29 cellular contexts compared by ENCODE assay signal in genomic region chr1:84509029-84509428, GRCh38.
"Had no signal": no experiment of that assay in that cellular context is flagged by ENCODE, and none has a peak within 500 bp of the region (broad histone marks: within the 10 kb centered on the region; RNA-seq: fewer than 3 reads in every experiment).

No MANE protein-coding gene starts in this region.

- H3K27me3 ChIP-seq: colonic mucosa, dorsolateral prefrontal cortex, esophagus muscularis mucosa, esophagus squamous epithelium, foreskin keratinocyte, gastrocnemius medialis, gastroesophageal sphincter, heart left ventricle, heart right ventricle had no signal

- FAIRE-seq: colon, endometrium, endothelial cell of umbilical vein, frontal cortex had no signal

- H3K36me3 ChIP-seq: colonic mucosa, esophagus muscularis mucosa, esophagus squamous epithelium, gastrocnemius medialis, gastroesophageal sphincter had no signal

- H3K4me3 ChIP-seq: colonic mucosa, coronary artery, dorsolateral prefrontal cortex, esophagus muscularis mucosa, esophagus squamous epithelium, gastrocnemius medialis, gastroesophageal sphincter, heart left ventricle, heart right ventricle had no signal

- H3K27me3 Mint-ChIP-seq: dendritic cell treated with granulocyte-macrophage colony-stimulating factor and Interleukin-4, amounts not matched to agents 40 ng/mL and 50 ng/mL, for 4 days; effector memory CD8-positive, alpha-beta T cell had no signal

- H3K4me3 Mint-ChIP-seq: dendritic cell treated with granulocyte-macrophage colony-stimulating factor and Interleukin-4, amounts not matched to agents 40 ng/mL and 50 ng/mL, for 4 days; effector memory CD8-positive, alpha-beta T cell; endodermal cell had no signal

- H3K9me3 ChIP-seq: colonic mucosa, esophagus squamous epithelium, gastrocnemius medialis had no signal

- H3K27ac Mint-ChIP-seq: dendritic cell treated with granulocyte-macrophage colony-stimulating factor and Interleukin-4, amounts not matched to agents 40 ng/mL and 50 ng/mL, for 4 days; effector memory CD8-positive, alpha-beta T cell; endodermal cell had no signal

- ATAC-seq: effector memory CD8-positive, alpha-beta T cell; esophagus mucosa; foreskin keratinocyte; gastrocnemius medialis; gastroesophageal sphincter; heart left ventricle; heart right ventricle had no signal

- H3K4me1 ChIP-seq: colonic mucosa had no signal

- H3K27ac ChIP-seq: colonic mucosa, coronary artery, dorsolateral prefrontal cortex, epithelial cell of prostate, esophagus muscularis mucosa, esophagus squamous epithelium, foreskin keratinocyte, gastrocnemius medialis, gastroesophageal sphincter, heart left ventricle, heart right ventricle had no signal

- H3K9me3 Mint-ChIP-seq: effector memory CD8-positive, alpha-beta T cell had no signal

- DNase-seq: colonic mucosa; cortex of kidney; dermis blood vessel endothelial cell; dorsolateral prefrontal cortex; effector CD4-positive, alpha-beta T cell; effector CD8-positive, alpha-beta T cell; effector memory CD4-positive, alpha-beta T cell; effector memory CD8-positive, alpha-beta T cell; endodermal cell; erythroblast; esophagus squamous epithelium; foreskin fibroblast; foreskin keratinocyte; foreskin melanocyte; gastrocnemius medialis; glutamatergic neuron; head of caudate nucleus; heart left ventricle; heart right ventricle had no signal
